In genomic region chr18:55588876-55589595, GRCh38 we compare ENCODE assay signal across 8 cellular contexts. TPM values are rescaled to one million over a fixed set of nuclear protein-coding genes. Genes with fewer than 3 reads are reported as not detected.
DNase-seq lines count a peak whose midpoint lies in the region; ATAC-seq and TF ChIP-seq lines count a peak whose summit lies in the region.

No MANE protein-coding gene starts in this region.

- CTCF ChIA-PET in activated CD8-positive, alpha-beta memory T cell treated with anti-CD3 and anti-CD28 coated beads, Interleukin-2, amount 10 ng/mL, durations not matched to agents 7 days and 5 days (lab: Charles Lee), result no interaction called here

- H3K4me3 Mint-ChIP-seq in activated CD8-positive, alpha-beta memory T cell treated with anti-CD3 and anti-CD28 coated beads, Interleukin-2, amount 10 ng/mL, durations not matched to agents 7 days and 5 days, result peak overlapping the region; percentile 72
- H3K4me3 Mint-ChIP-seq in neural crest cell, result peak overlapping the region; percentile 89

- H3K36me3 ChIP-seq in Peyer's patch, result no peaks in the 10 kb centered on the region

- DNase-seq in activated CD8-positive, alpha-beta memory T cell treated with anti-CD3 and anti-CD28 coated beads, Interleukin-2, amount 10 ng/mL, durations not matched to agents 7 days and 5 days, result no peak
- no peak for DNase-seq in activated CD8-positive, alpha-beta memory T cell treated with anti-CD3 and anti-CD28 coated beads, Interleukin-2, amount 50 U/mL, for 48 hours
- DNase-seq in Peyer's patch (no peak), epithelial cell of proximal tubule (ENCODE audit: low read depth) (no peak), neural crest cell (ENCODE audit: low read depth, low spot score) (no peak)

- no peak for TF ChIP-seq CTCF in Peyer's patch (IDR thresholded peaks at IDR 0.05)
- no peak for TF ChIP-seq CTCF in epithelial cell of proximal tubule (conservative IDR thresholded peaks at IDR 0.05; ENCODE audit: low read depth, low read length)
- no peak for TF ChIP-seq CTCF in neural crest cell (conservative IDR thresholded peaks at IDR 0.05)

- H3K27me3 ChIP-seq in Peyer's patch, result no peaks in the 10 kb centered on the region

- peak overlapping the region; percentile 55 for H3K27ac Mint-ChIP-seq in activated CD8-positive, alpha-beta memory T cell treated with anti-CD3 and anti-CD28 coated beads, Interleukin-2, amount 10 ng/mL, durations not matched to agents 7 days and 5 days
- H3K27ac Mint-ChIP-seq in neural crest cell (ENCODE audit: unreplicated experiment), result peak overlapping the region; percentile 97

- peak overlapping the region; percentile 54 to 64 (median 58) for H3K4me3 ChIP-seq in Peyer's patch
- peak overlapping the region; percentile 66 for H3K4me3 ChIP-seq in epithelial cell of proximal tubule (ENCODE audit: low read depth, low read length)

- peaks cover 6% of the 10 kb centered on the region for H3K36me3 Mint-ChIP-seq in activated CD8-positive, alpha-beta memory T cell treated with anti-CD3 and anti-CD28 coated beads, Interleukin-2, amount 10 ng/mL, durations not matched to agents 7 days and 5 days
- H3K36me3 Mint-ChIP-seq in neural crest cell (ENCODE audit: low read depth), result no peaks in the 10 kb centered on the region

- no peak for ATAC-seq in activated CD8-positive, alpha-beta memory T cell treated with anti-CD3 and anti-CD28 coated beads, Interleukin-2, amount 10 ng/mL, durations not matched to agents 7 days and 5 days
- ATAC-seq in HG03342 (IDR thresholded peaks at IDR 0.05; ENCODE audit: unreplicated experiment), result no peak
- no peak for ATAC-seq in HG02970 (IDR thresholded peaks at IDR 0.05; ENCODE audit: low FRiP score, unreplicated experiment)
- no peak for ATAC-seq in GM21528 (IDR thresholded peaks at IDR 0.05; ENCODE audit: low FRiP score, unreplicated experiment)

- H3K27ac ChIP-seq in Peyer's patch, result peak overlapping the region; percentile 73 to 89 (median 85)

- no peaks in the 10 kb centered on the region for H3K9me3 ChIP-seq in Peyer's patch

- no peaks in the 10 kb centered on the region for H3K9me3 Mint-ChIP-seq in activated CD8-positive, alpha-beta memory T cell treated with anti-CD3 and anti-CD28 coated beads, Interleukin-2, amount 10 ng/mL, durations not matched to agents 7 days and 5 days (ENCODE audit: low read depth)
- no peaks in the 10 kb centered on the region for H3K9me3 Mint-ChIP-seq in neural crest cell

- no peak for TF ChIP-seq POLR2A in Peyer's patch (IDR thresholded peaks at IDR 0.05)

- peaks cover 13% of the 10 kb centered on the region for H3K4me1 Mint-ChIP-seq in activated CD8-positive, alpha-beta memory T cell treated with anti-CD3 and anti-CD28 coated beads, Interleukin-2, amount 10 ng/mL, durations not matched to agents 7 days and 5 days
- peaks cover 37% of the 10 kb centered on the region for H3K4me1 Mint-ChIP-seq in neural crest cell

- no peaks in the 10 kb centered on the region for H3K4me1 ChIP-seq in Peyer's patch

- peaks cover 51% of the 10 kb centered on the region for H3K27me3 Mint-ChIP-seq in activated CD8-positive, alpha-beta memory T cell treated with anti-CD3 and anti-CD28 coated beads, Interleukin-2, amount 10 ng/mL, durations not matched to agents 7 days and 5 days
- no peaks in the 10 kb centered on the region for H3K27me3 Mint-ChIP-seq in neural crest cell (ENCODE audit: low read depth)

RNA-seq across cellular contexts. Expression of gene TCF4, which starts 1.0 kb away (rescaled TPM):
- 1 to 10 TPM; 1.2 to 2.0 TPM for total RNA-seq in activated CD8-positive, alpha-beta memory T cell treated with anti-CD3 and anti-CD28 coated beads, Interleukin-2, amount 10 ng/mL, durations not matched to agents 7 days and 5 days
- total RNA-seq in Peyer's patch, result 100 to 1,000 TPM in 1 of 4 donors, 10 to 100 TPM in 3; 11.9 to 190 (median 33.8) TPM
- total RNA-seq in epithelial cell of proximal tubule, result 7.2 and 9.3 TPM in 2 replicates
- 82.5 and 89.9 TPM in 2 replicates for total RNA-seq in neural crest cell
